In the genomic region with DNA sequence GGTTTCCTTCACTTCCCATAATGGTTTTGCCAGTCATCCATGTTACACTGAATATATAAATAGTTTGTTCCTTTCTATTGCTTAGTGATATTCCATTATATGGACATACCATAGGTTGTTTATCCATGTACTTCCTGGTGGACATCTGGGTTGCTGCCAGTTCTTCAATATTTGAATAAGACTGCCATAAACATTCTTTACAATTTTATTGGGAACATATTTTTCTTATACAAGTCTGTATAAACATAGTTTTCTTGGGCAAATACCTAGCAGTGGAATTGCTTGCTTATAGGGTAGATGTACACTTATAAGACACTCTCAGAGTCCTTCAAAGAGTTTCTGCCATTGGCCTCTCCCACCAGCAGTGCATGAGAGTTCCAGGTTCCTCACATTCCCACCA, we compare ENCODE assay signal across 15 cellular contexts.
DNase-seq lines count a peak whose midpoint lies in the region; ATAC-seq, FAIRE-seq and TF ChIP-seq lines count a peak whose summit lies in the region.
"Had no signal": no experiment of that assay in that cellular context is flagged by ENCODE, and none has a peak within 500 bp of the region (broad histone marks: within the 10 kb centered on the region; RNA-seq: fewer than 3 reads in every experiment).

No MANE protein-coding gene starts in this region.

- no peak for ATAC-seq in K562
- no peak for ATAC-seq in GM19397 (IDR thresholded peaks at IDR 0.05; ENCODE audit: unreplicated experiment)
- ATAC-seq: HCT116 had no signal

- no peak overlapping the region for H3K4me3 ChIP-seq in HEK293 (ENCODE audit: low read depth, low read length)
- H3K4me3 ChIP-seq in K562 = no peak overlapping the region
- H3K4me3 ChIP-seq in fibroblast of villous mesenchyme (ENCODE audit: low read depth, low read length) = no peak overlapping the region
- H3K4me3 ChIP-seq in parathyroid adenoma (ENCODE audit: low read depth, low read length) = no peak overlapping the region
- H3K4me3 ChIP-seq: GM23248 had no signal

- POLR2A ChIA-PET in HEK293 (lab: Yijun Ruan, JAX) = no interaction called here
- POLR2A ChIA-PET in K562 (lab: Yijun Ruan, JAX) = no interaction called here

- H3K9ac ChIP-seq in K562 (ENCODE audit: insufficient read depth in 1 of 2, low read depth in 2 of 2, low read length in 2 of 2) = no peak overlapping the region
- H3K9ac ChIP-seq in parathyroid adenoma = no peak overlapping the region
- H3K9ac ChIP-seq: GM23248 had no signal

- TF ChIP-seq EP300 in K562 (IDR thresholded peaks at IDR 0.05; ENCODE audit: low read length) = no peak

- H3K79me2 ChIP-seq in K562 (ENCODE audit: control insufficient read depth, insufficient read depth, low read length) (no peaks in the 10 kb centered on the region), parathyroid adenoma (no peaks in the 10 kb centered on the region)

- BruUV-seq in K562 (replicated peaks; lab: Mats Ljungman, UMichigan) = no TSS peak

- no peaks in the 10 kb centered on the region for H3K36me3 ChIP-seq in HEK293 (ENCODE audit: control insufficient read depth in 2 of 2, insufficient read depth in 1 of 2, low read length in 2 of 2)
- no peaks in the 10 kb centered on the region for H3K36me3 ChIP-seq in K562 (ENCODE audit: control insufficient read depth, insufficient read depth, low read length)
- no peaks in the 10 kb centered on the region for H3K36me3 ChIP-seq in parathyroid adenoma (ENCODE audit: control insufficient read depth, insufficient read depth, low read length)

- no peak overlapping the region for H3K27ac ChIP-seq in HEK293 (ENCODE audit: extremely low read depth, low read depth, low read length)
- H3K27ac ChIP-seq in K562 (ENCODE audit: extremely low read depth, low read depth, low read length) = no peak overlapping the region
- H3K27ac ChIP-seq in parathyroid adenoma = peak overlapping the region; percentile 96
- H3K27ac ChIP-seq: GM23248 had no signal

- no peaks in the 10 kb centered on the region for H3K9me1 ChIP-seq in K562 (ENCODE audit: control insufficient read depth, insufficient read depth, low read length)

- H3K4me2 ChIP-seq in K562 (ENCODE audit: insufficient read depth, low read length) = no peak overlapping the region
- no peak overlapping the region for H3K4me2 ChIP-seq in parathyroid adenoma (ENCODE audit: low read length)

- TF ChIP-seq RAD21 in K562 (CRISPR knock-in tag; conservative IDR thresholded peaks at IDR 0.05 in 1 of 2, IDR thresholded peaks at IDR 0.05 in 1 of 2) = no peak

- no peak for TF ChIP-seq CTCF in HEK293 (tag by site-specific recombination; IDR thresholded peaks at IDR 0.05)
- no peak for TF ChIP-seq CTCF in K562 (IDR thresholded peaks at IDR 0.05 in 2 of 3, conservative IDR thresholded peaks at IDR 0.05 in 1 of 3; ENCODE audit: insufficient read depth in 2 of 3, low read depth in 1 of 3, low read length in 3 of 3)
- TF ChIP-seq CTCF in fibroblast of villous mesenchyme (IDR thresholded peaks at IDR 0.05; ENCODE audit: insufficient read depth, low read depth, low read length) = no peak
- no peak for TF ChIP-seq CTCF in parathyroid adenoma (IDR thresholded peaks at IDR 0.05)

- CTCF ChIA-PET in HEK293 (lab: Yijun Ruan, JAX) (no interaction called here), K562 (lab: Yijun Ruan, JAX; ENCODE audit: low intra/inter-chr PET ratio) (no interaction called here)

- FAIRE-seq in K562 (lab: Jason Lieb, UNC) = no peak
- FAIRE-seq: GM12892, H54 had no signal

- no peaks in the 10 kb centered on the region for H4K20me1 ChIP-seq in K562 (replicated peaks; ENCODE audit: control insufficient read depth, insufficient read depth, low read length)

- 0 out of 2 replicates have a peak overlapping the region, but pooled peaks have one; percentile 36 for H2AFZ ChIP-seq in K562 (ENCODE audit: low read depth, low read length)
- no peak overlapping the region for H2AFZ ChIP-seq in parathyroid adenoma
- H2AFZ ChIP-seq: GM23248 had no signal

- H3K4me1 ChIP-seq in HEK293 (ENCODE audit: control insufficient read depth, insufficient read depth, low read length) (peaks cover 12% of the 10 kb centered on the region; the same call in 1 of the 2 replicates), K562 (replicated peaks in 1 of 2; ENCODE audit: control insufficient read depth in 2 of 2, insufficient read depth in 2 of 2, low read length in 2 of 2) (peaks cover 9 to 30% of the 10 kb centered on the region in 2 experiments; a peak in 4 of 5 replicates), parathyroid adenoma (peaks cover 42% of the 10 kb centered on the region)

- no peak for DNase-seq in K562 (ENCODE audit: extremely low read depth in 1 of 4, low spot score in 3 of 4)
- peak; percentile 13 for DNase-seq in fibroblast of villous mesenchyme (ENCODE audit: low read depth)
- no peak for DNase-seq in NCI-H524 (lab: John Stamatoyannopoulos, UW)
- no peak for DNase-seq in amygdala (lab: John Stamatoyannopoulos, UW)
- DNase-seq: Caco-2; CD8-positive, alpha-beta memory T cell; DND-41; GDM1; GM23248 had no signal

- intact Hi-C loops in K562 (cut with micrococcal nuclease) = no loop called here

- no peak for TF ChIP-seq POLR2A in K562 (conservative IDR thresholded peaks at IDR 0.05)

- in situ Hi-C loops in K562 (cut with MboI) = no loop called here

- H3K27me3 ChIP-seq in K562 (ENCODE audit: control insufficient read depth in 2 of 2, insufficient read depth in 2 of 2, low read length in 2 of 2) = no peaks in the 10 kb centered on the region
- H3K27me3 ChIP-seq in parathyroid adenoma (ENCODE audit: control insufficient read depth, insufficient read depth, low read length) = no peaks in the 10 kb centered on the region

- H3K9me3 ChIP-seq in HEK293 (ENCODE audit: control insufficient read depth, insufficient read depth, low read depth, low read length) (no peaks in the 10 kb centered on the region), K562 (replicated peaks; ENCODE audit: control insufficient read depth, insufficient read depth, low read depth, low read length) (no peaks in the 10 kb centered on the region), parathyroid adenoma (ENCODE audit: control insufficient read depth, low read length) (no peaks in the 10 kb centered on the region)
- H3K9me3 ChIP-seq: Caco-2 had no signal

TF ChIP-seq in HEK293, 187 proteins besides CTCF, POLR2A, EP300 and RAD21:
- peak; percentile 15; the same call in 1 of the 2 replicates for TF ChIP-seq ZNF146 (tag by site-specific recombination; IDR thresholded peaks at IDR 0.05)
- no peak for TF ChIP-seq ZNF174 (tag by site-specific recombination; IDR thresholded peaks at IDR 0.05)
- TF ChIP-seq ZNF660 (tag by site-specific recombination; IDR thresholded peaks at IDR 0.05) = peak; percentile 53; the same call in 1 of the 2 replicates

TF ChIP-seq in K562, 482 proteins besides CTCF, POLR2A, EP300 and RAD21:
- TF ChIP-seq ZNF57 (CRISPR knock-in tag; IDR thresholded peaks at IDR 0.05) (no peak), NR4A1 (CRISPR knock-in tag; IDR thresholded peaks at IDR 0.05) (no peak), NR4A1 (tag; IDR thresholded peaks at IDR 0.05) (no peak), DDX20 (tag; IDR thresholded peaks at IDR 0.05; ENCODE audit: low read depth) (no peak), ZNF146 (CRISPR knock-in tag; IDR thresholded peaks at IDR 0.05; ENCODE audit: unreplicated experiment) (peak; percentile 20), STAG1 (CRISPR knock-in tag; IDR thresholded peaks at IDR 0.05; ENCODE audit: borderline replicate concordance) (no peak)
- TF ChIP-seq, protein P1, sequence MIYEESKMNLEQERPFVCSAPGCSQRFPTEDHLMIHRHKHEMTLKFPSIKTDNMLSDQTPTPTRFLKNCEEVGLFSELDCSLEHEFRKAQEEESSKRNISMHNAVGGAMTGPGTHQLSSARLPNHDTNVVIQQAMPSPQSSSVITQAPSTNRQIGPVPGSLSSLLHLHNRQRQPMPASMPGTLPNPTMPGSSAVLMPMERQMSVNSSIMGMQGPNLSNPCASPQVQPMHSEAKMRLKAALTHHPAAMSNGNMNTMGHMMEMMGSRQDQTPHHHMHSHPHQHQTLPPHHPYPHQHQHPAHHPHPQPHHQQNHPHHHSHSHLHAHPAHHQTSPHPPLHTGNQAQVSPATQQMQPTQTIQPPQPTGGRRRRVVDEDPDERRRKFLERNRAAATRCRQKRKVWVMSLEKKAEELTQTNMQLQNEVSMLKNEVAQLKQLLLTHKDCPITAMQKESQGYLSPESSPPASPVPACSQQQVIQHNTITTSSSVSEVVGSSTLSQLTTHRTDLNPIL (CRISPR knock-in tag; IDR thresholded peaks at IDR 0.05) = no peak
- TF ChIP-seq, protein P2, sequence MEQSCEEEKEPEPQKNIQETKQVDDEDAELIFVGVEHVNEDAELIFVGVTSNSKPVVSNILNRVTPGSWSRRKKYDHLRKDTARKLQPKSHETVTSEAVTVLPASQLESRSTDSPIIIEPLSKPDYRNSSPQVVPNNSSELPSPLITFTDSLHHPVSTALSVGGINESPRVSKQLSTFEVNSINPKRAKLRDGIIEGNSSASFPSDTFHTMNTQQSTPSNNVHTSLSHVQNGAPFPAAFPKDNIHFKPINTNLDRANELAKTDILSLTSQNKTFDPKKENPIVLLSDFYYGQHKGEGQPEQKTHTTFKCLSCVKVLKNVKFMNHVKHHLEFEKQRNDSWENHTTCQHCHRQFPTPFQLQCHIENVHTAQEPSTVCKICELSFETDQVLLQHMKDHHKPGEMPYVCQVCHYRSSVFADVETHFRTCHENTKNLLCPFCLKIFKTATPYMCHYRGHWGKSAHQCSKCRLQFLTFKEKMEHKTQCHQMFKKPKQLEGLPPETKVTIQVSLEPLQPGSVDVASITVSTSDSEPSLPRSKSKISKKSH (CRISPR knock-in tag; IDR thresholded peaks at IDR 0.05) = no peak

Comparison
In these comparisons a context has a peak if more than half of its experiments do, and no peak if none do; other contexts are left out.
1. Of the 44 proteins assayed by ChIP-seq in both K562 and HEK293: peak only in K562: none; only in HEK293: none; in both: ZNF146; in neither: 43.